ENCODE assay signal across 20 cellular contexts in genomic region chr6:155089746-155090145, GRCh38.
DNase-seq lines count a peak whose midpoint lies in the region; ATAC-seq and TF ChIP-seq lines count a peak whose summit lies in the region.
"Had no signal": no experiment of that assay in that cellular context is flagged by ENCODE, and none has a peak within 500 bp of the region (broad histone marks: within the 10 kb centered on the region; RNA-seq: fewer than 3 reads in every experiment).

No MANE protein-coding gene starts in this region.

- H3K9ac ChIP-seq in SK-N-SH = no peak overlapping the region

- H3K27ac Mint-ChIP-seq in brain = peak overlapping the region in 3 of 5 experiments; percentile 2 to 36 (median 25)
- H3K27ac Mint-ChIP-seq: B cell, CD14-positive monocyte had no signal

- no peaks in the 10 kb centered on the region for H3K27me3 ChIP-seq in ACC112 (ENCODE audit: insufficient read depth, low read length)
- no peaks in the 10 kb centered on the region for H3K27me3 ChIP-seq in SK-N-SH (ENCODE audit: insufficient read depth)
- H3K27me3 ChIP-seq: SJSA1 had no signal

- no peaks in the 10 kb centered on the region for H4K20me1 ChIP-seq in SK-N-SH (ENCODE audit: insufficient read depth)

- no peak overlapping the region for H3K4me2 ChIP-seq in SK-N-SH

- H3K4me1 Mint-ChIP-seq in brain = peaks cover 16% of the 10 kb centered on the region
- H3K4me1 Mint-ChIP-seq: B cell had no signal

- H3K4me3 Mint-ChIP-seq in brain = no peak overlapping the region
- H3K4me3 Mint-ChIP-seq: B cell, CD14-positive monocyte had no signal

- no peak for TF ChIP-seq RAD21 in SK-N-SH (IDR thresholded peaks at IDR 0.05; ENCODE audit: low read length)

- peaks cover 25% of the 10 kb centered on the region for H3F3A ChIP-seq in SK-N-SH (replicated peaks; ENCODE audit: insufficient read depth)

- H3K36me3 Mint-ChIP-seq in brain = peaks cover 19% of the 10 kb centered on the region
- H3K36me3 Mint-ChIP-seq: CD14-positive monocyte had no signal

- no peaks in the 10 kb centered on the region for H3K36me3 ChIP-seq in ACC112 (ENCODE audit: insufficient read depth, low read length)
- peaks cover 0 to 8% of the 10 kb centered on the region in 2 experiments for H3K36me3 ChIP-seq in SK-N-SH (replicated peaks in 1 of 2; ENCODE audit: control insufficient read depth in 1 of 2, insufficient read depth in 2 of 2, low read length in 1 of 2)

- POLR2A ChIA-PET in SK-N-SH (lab: Yijun Ruan, JAX) = no interaction called here

- no peaks in the 10 kb centered on the region for H3K9me2 ChIP-seq in SK-N-SH

- no peaks in the 10 kb centered on the region for H3K9me3 ChIP-seq in SK-N-SH
- H3K9me3 ChIP-seq: SJSA1 had no signal

- peaks cover 26% of the 10 kb centered on the region for H3K4me1 ChIP-seq in ACC112 (ENCODE audit: control insufficient read depth, insufficient read depth, low read length, unreplicated experiment)
- H3K4me1 ChIP-seq in SK-N-SH (ENCODE audit: control insufficient read depth in 1 of 2, insufficient read depth in 2 of 2, low read depth in 1 of 2, low read length in 1 of 2) = no peaks in the 10 kb centered on the region

- H3K27ac ChIP-seq in ACC112 (ENCODE audit: low read depth, low read length) = 0 out of 2 replicates have a peak overlapping the region, but pooled peaks have one; percentile 19
- peak overlapping the region in 1 of 2 experiments; percentile 33; a peak in 1 of 4 replicates for H3K27ac ChIP-seq in SK-N-SH (ENCODE audit: low read depth in 2 of 2, low read length in 1 of 2)

- ATAC-seq in GM19468 (IDR thresholded peaks at IDR 0.05; ENCODE audit: extremely low read depth, unreplicated experiment) (peak; percentile 17), HG02884 (IDR thresholded peaks at IDR 0.05; ENCODE audit: unreplicated experiment) (no peak)
- ATAC-seq: Right ventricle myocardium inferior had no signal

- no peaks in the 10 kb centered on the region for H3K27me3 Mint-ChIP-seq in brain
- H3K27me3 Mint-ChIP-seq: B cell had no signal

- CTCF ChIA-PET in SK-N-SH (lab: Yijun Ruan, JAX) = interaction anchor here (1.2 kb wide), 1 partner anchor 222 kb away, joined by 3 read pairs; no protein-coding TSS in a partner anchor

- H2AFZ ChIP-seq in ACC112 (ENCODE audit: low read length, unreplicated experiment) (no peak overlapping the region), SK-N-SH (ENCODE audit: low read depth) (no peak overlapping the region)

- TF ChIP-seq EP300 in SK-N-SH (IDR thresholded peaks at IDR 0.05; ENCODE audit: borderline replicate concordance in 1 of 2, low read depth in 1 of 2, low read length in 1 of 2) = no peak

- DNase-seq in SK-N-SH (no peak), DMS 273 treated with DMSO at 0.1 percent for 48 hours (lab: John Stamatoyannopoulos, UW) (no peak), NCI-H748 treated with DMSO at 0.1 percent for 48 hours (lab: John Stamatoyannopoulos, UW) (no peak)
- no peak for DNase-seq in activated naive CD4-positive, alpha-beta T cell (lab: John Stamatoyannopoulos, UW)
- DNase-seq: KBM-7, MM.1S, NCI-H1092, NCI-H1436, NCI-H187 treated with DMSO at 0.1 percent for 48 hours, NCI-H2107, NCI-H510A treated with DMSO at 0.1 percent for 48 hours, NCI-H774 had no signal

- WGBS in SK-N-SH (ENCODE audit: low lambda C conversion rate) = 100% methylated on average over 4 of the region's 4 CpGs

- H3K4me3 ChIP-seq in ACC112 (ENCODE audit: low read depth, low read length) = no peak overlapping the region
- no peak overlapping the region for H3K4me3 ChIP-seq in SK-N-SH (ENCODE audit: low read depth in 2 of 2, low read length in 1 of 2)
- H3K4me3 ChIP-seq: SJSA1 had no signal

- H3K79me2 ChIP-seq in ACC112 (ENCODE audit: control insufficient read depth, insufficient read depth, low read length, unreplicated experiment) = no peaks in the 10 kb centered on the region
- no peaks in the 10 kb centered on the region for H3K79me2 ChIP-seq in SK-N-SH (ENCODE audit: insufficient read depth)

- TF ChIP-seq CTCF in SK-N-SH (IDR thresholded peaks at IDR 0.05) = no peak
- no peak for TF ChIP-seq CTCF in brain (conservative IDR thresholded peaks at IDR 0.05)

- no peaks in the 10 kb centered on the region for H3K9me3 Mint-ChIP-seq in brain

TF ChIP-seq in SK-N-SH, 30 proteins besides CTCF, POLR2A, EP300 and RAD21:
- TF ChIP-seq MEF2A (IDR thresholded peaks at IDR 0.05; ENCODE audit: borderline replicate concordance, low read depth) (no peak), TEAD4 (IDR thresholded peaks at IDR 0.05; ENCODE audit: borderline replicate concordance, insufficient read depth) (no peak), PBX3 (IDR thresholded peaks at IDR 0.05) (peak; percentile 27; the same call in 1 of the 2 replicates), MXI1 (IDR thresholded peaks at IDR 0.05; ENCODE audit: low read depth, low read length) (no peak), TAF1 (IDR thresholded peaks at IDR 0.05; ENCODE audit: borderline replicate concordance, low read depth, low read length) (no peak), EZH2phosphoT487 (IDR thresholded peaks at IDR 0.05; ENCODE audit: borderline replicate concordance, low read depth) (no peak)
TF ChIP-seq in SK-N-SH: peak in this region for 1.
